In genomic region chr20:41575412-41575811, GRCh38 we compare ENCODE assay signal across 17 cellular contexts.
"Had no signal": no experiment of that assay in that cellular context is flagged by ENCODE, and none has a peak within 500 bp of the region (broad histone marks: within the 10 kb centered on the region; RNA-seq: fewer than 3 reads in every experiment).

No MANE protein-coding gene starts in this region.

- H3K9me3 ChIP-seq: colonic mucosa, psoas muscle, right lobe of liver had no signal

- H3K27ac Mint-ChIP-seq: nephron progenitor cell; stimulated activated naive B cell treated with anti-CD40 and anti-IgM and Interleukin-4, amounts not matched to agents 10 μg/mL and 1 μg/mL and 100 μg/mL, for 72 hours; type B pancreatic cell had no signal

- H3K27me3 ChIP-seq: colonic mucosa, heart right ventricle, right lobe of liver, spleen had no signal

- H3K27me3 Mint-ChIP-seq: stimulated activated naive B cell treated with anti-CD40 and anti-IgM and Interleukin-4, amounts not matched to agents 10 μg/mL and 1 μg/mL and 100 μg/mL, for 72 hours; type B pancreatic cell had no signal

- H3K27ac ChIP-seq: colonic mucosa, heart right ventricle, parathyroid adenoma, psoas muscle, spleen had no signal

- DNase-seq: colonic mucosa; dermis blood vessel endothelial cell; erythroblast; heart right ventricle; hypothalamus; kidney glomerular epithelial cell; nephron progenitor cell; psoas muscle; retina; right lobe of liver; spleen; stimulated activated CD4-positive, alpha-beta T cell treated with anti-CD3 and anti-CD28 coated beads, Interleukin-15, amount 100 ng/mL, for 24 hours; stimulated activated CD4-positive, alpha-beta T cell treated with anti-CD3 and anti-CD28 coated beads, Interleukin-1b, Interleukin-23, amount 100 ng/mL, for 48 hours; stimulated activated CD4-positive, alpha-beta T cell treated with anti-CD3 and anti-CD28 coated beads, Interleukin-4, amount 100 ng/mL, for 24 hours; stimulated activated naive B cell treated with anti-CD40 and anti-IgM and Interleukin-4, amounts not matched to agents 10 μg/mL and 1 μg/mL and 100 μg/mL, for 72 hours had no signal

- H2AFZ ChIP-seq: parathyroid adenoma had no signal

- H3K9ac ChIP-seq: parathyroid adenoma had no signal

- H3K4me3 ChIP-seq: colonic mucosa, heart right ventricle, psoas muscle, right lobe of liver, spleen had no signal

- ATAC-seq: heart right ventricle; psoas muscle; stimulated activated naive B cell treated with anti-CD40 and anti-IgM and Interleukin-4, amounts not matched to agents 10 μg/mL and 1 μg/mL and 100 μg/mL, for 72 hours had no signal

- H3K4me3 Mint-ChIP-seq: nephron progenitor cell; stimulated activated naive B cell treated with anti-CD40 and anti-IgM and Interleukin-4, amounts not matched to agents 10 μg/mL and 1 μg/mL and 100 μg/mL, for 72 hours; type B pancreatic cell had no signal

- H3K36me3 ChIP-seq: colonic mucosa, heart right ventricle, right lobe of liver, spleen had no signal
